17 cellular contexts compared by ENCODE assay signal in genomic region chr1:227890451-227891222, GRCh38. TPM values are rescaled to one million over a fixed set of nuclear protein-coding genes. Genes with fewer than 3 reads are reported as not detected.
DNase-seq lines count a peak whose midpoint lies in the region; ATAC-seq and TF ChIP-seq lines count a peak whose summit lies in the region.
"Had no signal": no experiment of that assay in that cellular context is flagged by ENCODE, and none has a peak within 500 bp of the region (broad histone marks: within the 10 kb centered on the region; RNA-seq: fewer than 3 reads in every experiment).

No MANE protein-coding gene starts in this region.

- H3K27me3 ChIP-seq in left lung = peaks cover 0 to 23% of the 10 kb centered on the region in 2 donors

- H3K4me3 ChIP-seq in left lung = no peak overlapping the region
- H3K4me3 ChIP-seq: HAP-1 had no signal

- H3K4me1 ChIP-seq in left lung = peaks cover 17 to 22% of the 10 kb centered on the region in 2 donors
- H3K4me1 ChIP-seq: HAP-1 had no signal

- no peaks in the 10 kb centered on the region for H3K9me3 ChIP-seq in left lung
- H3K9me3 ChIP-seq: HAP-1 had no signal

- H3K27ac ChIP-seq in left lung (no peak overlapping the region), substantia nigra (ENCODE audit: low read depth, low read length, poor library complexity, severe bottlenecking) (no peak overlapping the region)
- H3K27ac ChIP-seq: RWPE1 had no signal

- intact Hi-C loops in activated B cell treated with CpG ODN at 0.5 μM for 24 hours (cut with micrococcal nuclease) = no loop called here
- intact Hi-C loops in left lung (cut with DNase I) = no loop called here

- H3K27me3 Mint-ChIP-seq in activated T-cell treated with anti-CD3 and anti-CD28 coated beads, Interleukin-2, amount 50 U/mL, for 4 hours (ENCODE audit: low read depth) = no peaks in the 10 kb centered on the region
- H3K27me3 Mint-ChIP-seq in activated B cell treated with CpG ODN at 0.5 μM for 24 hours = no peaks in the 10 kb centered on the region

- POLR2A ChIA-PET in activated B cell treated with CpG ODN at 0.5 μM for 24 hours (lab: Charles Lee) = no interaction called here

- H3K4me3 Mint-ChIP-seq in activated T-cell treated with anti-CD3 and anti-CD28 coated beads, Interleukin-2, amount 50 U/mL, for 4 hours = no peak overlapping the region
- H3K4me3 Mint-ChIP-seq in activated B cell treated with CpG ODN at 0.5 μM for 24 hours = no peak overlapping the region
- H3K4me3 Mint-ChIP-seq: activated T-helper 1 cell treated with anti-CD3 and anti-CD28 coated beads, Interleukin-12 subunit alpha, Interleukin-12 subunit beta, Interleukin-2, Interleukin-4 antibody, amounts not matched to agents 30 ng/mL and 10 ng/mL and 1 ng/mL, durations not matched to agents 14 hours and 24 hours and 36 hours; WTC11 had no signal

- H3K36me3 Mint-ChIP-seq in activated T-cell treated with anti-CD3 and anti-CD28 coated beads, Interleukin-2, amount 50 U/mL, for 4 hours (ENCODE audit: insufficient read depth) = no peaks in the 10 kb centered on the region
- H3K36me3 Mint-ChIP-seq in activated B cell treated with CpG ODN at 0.5 μM for 24 hours (ENCODE audit: low read depth) = no peaks in the 10 kb centered on the region
- H3K36me3 Mint-ChIP-seq: naive B cell, WTC11 had no signal

- H3K27ac Mint-ChIP-seq in activated B cell treated with CpG ODN at 0.5 μM for 24 hours = no peak overlapping the region
- H3K27ac Mint-ChIP-seq: activated T-helper 1 cell treated with anti-CD3 and anti-CD28 coated beads, Interleukin-12 subunit alpha, Interleukin-12 subunit beta, Interleukin-2, Interleukin-4 antibody, amounts not matched to agents 30 ng/mL and 10 ng/mL and 1 ng/mL, durations not matched to agents 14 hours and 24 hours and 36 hours; naive B cell; WTC11 had no signal

- H3K4me1 Mint-ChIP-seq in activated T-cell treated with anti-CD3 and anti-CD28 coated beads, Interleukin-2, amount 50 U/mL, for 4 hours (ENCODE audit: low read depth) = peaks cover 14% of the 10 kb centered on the region
- H3K4me1 Mint-ChIP-seq in activated B cell treated with CpG ODN at 0.5 μM for 24 hours = peaks cover 3% of the 10 kb centered on the region

- CTCF ChIA-PET in activated B cell treated with CpG ODN at 0.5 μM for 24 hours (lab: Charles Lee) = no interaction called here

- peak; percentile 12 to 16 for DNase-seq in activated T-cell treated with anti-CD3 and anti-CD28 coated beads, Interleukin-2, amount 50 U/mL, for 48 hours
- DNase-seq in activated T-cell treated with anti-CD3 and anti-CD28 coated beads, Interleukin-2, amount 50 U/mL, for 4 hours = no peak
- DNase-seq in activated B cell treated with CpG ODN at 0.5 μM for 24 hours (peak; percentile 11), left lung (peak; percentile 19 to 63), UCSD-AML1 (lab: John Stamatoyannopoulos, UW; ENCODE audit: unreplicated experiment) (no peak), substantia nigra (lab: John Stamatoyannopoulos, UW) (no peak)
- peak; percentile 20 for DNase-seq in stimulated activated CD8-positive, alpha-beta memory T cell treated with anti-CD3 and anti-CD28 coated beads, Interleukin-4, amount 100 ng/mL, for 48 hours
- DNase-seq: foreskin melanocyte; naive B cell; NCI-H1694; NCI-H345; NK-92 treated with Interleukin-12 subunit alpha and Interleukin-12 subunit beta, amount 100 ng/mL, for 24 hours had no signal

- no peak for ATAC-seq in activated T-cell treated with anti-CD3 and anti-CD28 coated beads, Interleukin-2, amount 50 U/mL, for 4 hours
- ATAC-seq in activated B cell treated with CpG ODN at 0.5 μM for 24 hours (ENCODE audit: low read depth) (no peak), left lung (no peak), HG03432 (IDR thresholded peaks at IDR 0.05; ENCODE audit: unreplicated experiment) (no peak)
- ATAC-seq: WTC11 had no signal

- H3K9me3 Mint-ChIP-seq in activated T-cell treated with anti-CD3 and anti-CD28 coated beads, Interleukin-2, amount 50 U/mL, for 4 hours = no peaks in the 10 kb centered on the region
- no peaks in the 10 kb centered on the region for H3K9me3 Mint-ChIP-seq in activated B cell treated with CpG ODN at 0.5 μM for 24 hours
- H3K9me3 Mint-ChIP-seq: activated T-helper 1 cell treated with anti-CD3 and anti-CD28 coated beads, Interleukin-12 subunit alpha, Interleukin-12 subunit beta, Interleukin-2, Interleukin-4 antibody, amounts not matched to agents 30 ng/mL and 10 ng/mL and 1 ng/mL, durations not matched to agents 14 hours and 24 hours and 36 hours; naive B cell; WTC11 had no signal

- no peaks in the 10 kb centered on the region for H3K36me3 ChIP-seq in left lung
- H3K36me3 ChIP-seq: HAP-1 had no signal

- no peak for TF ChIP-seq CTCF in activated B cell treated with CpG ODN at 0.5 μM for 24 hours (IDR thresholded peaks at IDR 0.05)
- TF ChIP-seq CTCF in left lung (IDR thresholded peaks at IDR 0.05) = no peak

RNA-seq across cellular contexts. Expression of gene WNT9A, which starts 57.1 kb away (rescaled TPM):
- total RNA-seq in activated T-cell treated with anti-CD3 and anti-CD28 coated beads, Interleukin-2, amount 50 U/mL, for 4 hours = under 1 TPM; 0.05 to 0.08 (median 0.05) TPM
- 0.05 TPM in 1 of 2 replicates, not detected in the other for total RNA-seq in activated B cell treated with CpG ODN at 0.5 μM for 24 hours
- 1 to 10 TPM; 4.6 to 8.5 TPM for total RNA-seq in left lung
- total RNA-seq: activated T-helper 1 cell treated with anti-CD3 and anti-CD28 coated beads, Interleukin-12 subunit alpha, Interleukin-12 subunit beta, Interleukin-2, Interleukin-4 antibody, amounts not matched to agents 30 ng/mL and 10 ng/mL and 1 ng/mL, durations not matched to agents 14 hours and 24 hours and 36 hours had no signal

Comparison
In these comparisons a context has a peak if more than half of its experiments do, and no peak if none do; other contexts are left out.
1. DNase-seq: peak in activated T-cell treated with anti-CD3 and anti-CD28 coated beads, Interleukin-2, amount 50 U/mL, for 48 hours (2 of 2), activated B cell treated with CpG ODN at 0.5 μM for 24 hours (single experiment), left lung (2 of 2) and stimulated activated CD8-positive, alpha-beta memory T cell treated with anti-CD3 and anti-CD28 coated beads, Interleukin-4, amount 100 ng/mL, for 48 hours (single experiment); none in activated T-cell treated with anti-CD3 and anti-CD28 coated beads, Interleukin-2, amount 50 U/mL, for 4 hours (single experiment), UCSD-AML1 (single experiment) and substantia nigra (0 of 49).